28 cellular contexts compared by ENCODE assay signal in the genomic region with DNA sequence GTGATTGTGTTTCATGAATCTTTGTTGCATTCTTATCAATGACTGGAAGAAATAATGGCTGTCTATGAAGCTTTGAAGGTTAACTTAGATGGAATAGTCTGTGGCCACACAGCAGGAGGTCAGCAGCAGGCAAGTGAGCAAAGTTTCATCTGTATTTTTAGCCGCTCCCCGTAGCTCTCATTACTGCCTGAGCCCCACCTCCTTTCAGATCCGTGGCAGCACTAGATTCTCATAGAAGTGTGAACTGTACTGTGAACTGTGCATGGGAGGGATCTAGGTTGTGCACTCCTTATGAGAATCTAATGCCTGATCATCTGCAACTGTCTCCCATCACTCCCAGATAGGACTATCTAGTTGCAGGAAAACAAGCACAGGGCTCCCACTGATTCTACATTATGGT.
"Had no signal": no experiment of that assay in that cellular context is flagged by ENCODE, and none has a peak within 500 bp of the region (broad histone marks: within the 10 kb centered on the region; RNA-seq: fewer than 3 reads in every experiment).

No MANE protein-coding gene starts in this region.

- DNase-seq: activated B cell treated with CpG ODN at 0.5 μM for 24 hours; activated CD4-positive, alpha-beta T cell treated with anti-CD3 and anti-CD28 coated beads for 48 hours; activated CD4-positive, alpha-beta T cell treated with anti-CD3 and anti-CD28 coated beads, Interleukin-2, amount 50 U/mL, for 1 hour; activated CD4-positive, alpha-beta T cell treated with anti-CD3 and anti-CD28 coated beads, Interleukin-2, amount 50 U/mL, for 48 hours; activated CD8-positive, alpha-beta memory T cell treated with anti-CD3 and anti-CD28 coated beads for 24 hours; activated CD8-positive, alpha-beta T cell treated with anti-CD3 and anti-CD28 coated beads for 36 hours; activated effector memory CD4-positive, alpha-beta T cell treated with anti-CD3 and anti-CD28 coated beads, Interleukin-2, amount 50 U/mL, for 16 hours; activated naive CD4-positive, alpha-beta T cell treated with anti-CD3 and anti-CD28 coated beads for 36 hours; activated naive CD8-positive, alpha-beta T cell treated with anti-CD3 and anti-CD28 coated beads for 36 hours; activated naive CD8-positive, alpha-beta T cell treated with anti-CD3 and anti-CD28 coated beads, Interleukin-2, amount 50 U/mL, for 24 hours; activated T-cell treated with anti-CD3 and anti-CD28 coated beads, Interleukin-2, amount 50 U/mL, for 1 hour; activated T-cell treated with anti-CD3 and anti-CD28 coated beads, Interleukin-2, amount 50 U/mL, for 48 hours; adrenal gland; amygdala; aorta; body of pancreas; caudate nucleus; colonic mucosa; effector CD8-positive, alpha-beta T cell; esophagus squamous epithelium; foreskin melanocyte; head of caudate nucleus; T-helper 1 cell; T-helper 17 cell; T1000; WERI-Rb-1 had no signal

- H3K27me3 ChIP-seq: adrenal gland, body of pancreas, colonic mucosa, esophagus squamous epithelium had no signal

- H3K4me3 ChIP-seq: adrenal gland, body of pancreas, colonic mucosa, esophagus squamous epithelium had no signal

- H3K27ac ChIP-seq: adrenal gland, body of pancreas, colonic mucosa, epithelial cell of prostate, esophagus squamous epithelium, WERI-Rb-1 had no signal

- ATAC-seq: activated CD4-positive, CD25-positive, alpha-beta regulatory T cell treated with anti-CD3 and anti-CD28 coated beads, Interleukin-2, amount 50 U/mL, for 24 hours; activated CD8-positive, alpha-beta T cell treated with anti-CD3 and anti-CD28 coated beads for 36 hours; activated naive CD8-positive, alpha-beta T cell treated with anti-CD3 and anti-CD28 coated beads, Interleukin-2, amount 50 U/mL, for 24 hours; body of pancreas; T-helper 17 cell had no signal

- H3K9me3 ChIP-seq: adrenal gland, body of pancreas, colonic mucosa, esophagus squamous epithelium had no signal

- H3K36me3 ChIP-seq: adrenal gland, colonic mucosa, esophagus squamous epithelium, WERI-Rb-1 had no signal

- H3K4me1 ChIP-seq: adrenal gland, body of pancreas, colonic mucosa, esophagus squamous epithelium had no signal
